20 cellular contexts compared by ENCODE assay signal in the genomic region with DNA sequence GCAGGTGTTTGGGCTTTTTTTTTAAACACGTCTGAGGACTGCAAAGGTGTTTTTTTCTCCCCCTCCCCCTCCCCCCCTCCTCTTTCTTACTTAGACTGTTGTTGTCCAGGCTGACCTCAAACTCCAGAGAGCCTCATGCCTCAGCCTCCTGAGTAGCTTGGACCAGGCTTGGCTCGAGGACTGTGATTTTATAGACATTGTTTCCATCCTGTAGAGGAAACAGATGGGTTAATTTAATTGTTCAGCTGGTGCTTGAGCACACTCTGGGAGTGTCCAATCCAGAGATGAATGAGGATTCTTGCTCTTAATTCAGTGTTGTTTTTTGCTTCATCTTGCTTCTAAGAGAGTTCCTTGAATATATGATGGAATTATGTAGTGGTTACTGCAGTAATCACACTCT. TPM values are rescaled to one million over a fixed set of nuclear protein-coding genes. Genes with fewer than 3 reads are reported as not detected.
DNase-seq lines count a peak whose midpoint lies in the region; ATAC-seq and TF ChIP-seq lines count a peak whose summit lies in the region.
"Had no signal": no experiment of that assay in that cellular context is flagged by ENCODE, and none has a peak within 500 bp of the region (broad histone marks: within the 10 kb centered on the region; RNA-seq: fewer than 3 reads in every experiment).

No MANE protein-coding gene starts in this region.

- ATAC-seq in left colon (peak; percentile 15), HG02571 (IDR thresholded peaks at IDR 0.05; ENCODE audit: unreplicated experiment) (no peak)
- ATAC-seq: HepG2, lower lobe of right lung had no signal

- no peak for TF ChIP-seq CTCF in A673 (conservative IDR thresholded peaks at IDR 0.05; ENCODE audit: low read depth, low read length)
- no peak for TF ChIP-seq CTCF in suprapubic skin (IDR thresholded peaks at IDR 0.05)

- no peak overlapping the region for H3K4me3 ChIP-seq in A673 (ENCODE audit: low read depth, low read length, poor library complexity, severe bottlenecking)
- no peak overlapping the region for H3K4me3 ChIP-seq in suprapubic skin
- H3K4me3 ChIP-seq: coronary artery, lower lobe of right lung had no signal

- no peak for TF ChIP-seq POLR2A in suprapubic skin (IDR thresholded peaks at IDR 0.05)

- no peak for TF ChIP-seq EP300 in suprapubic skin (IDR thresholded peaks at IDR 0.05)

- H3K9me3 ChIP-seq in A673 (ENCODE audit: low read depth, low read length, poor library complexity, severe bottlenecking) = no peaks in the 10 kb centered on the region
- no peaks in the 10 kb centered on the region for H3K9me3 ChIP-seq in suprapubic skin
- H3K9me3 ChIP-seq: lower lobe of right lung had no signal

- WGBS in suprapubic skin = 84% methylated on average over 2 of the region's 2 CpGs

- DNase-seq in NCI-H510A treated with DMSO at 0.1 percent for 48 hours (lab: John Stamatoyannopoulos, UW) (peak; percentile 16), NCI-H510A (lab: John Stamatoyannopoulos, UW) (no peak), A673 (ENCODE audit: low spot score) (no peak), NCI-H446 treated with DMSO at 0.1 percent for 48 hours (lab: John Stamatoyannopoulos, UW) (peak; percentile 17), left colon (no peak), H4 (ENCODE audit: low spot score) (no peak), suprapubic skin (ENCODE audit: low spot score in 2 of 2) (no peak)
- DNase-seq: activated CD8-positive, alpha-beta memory T cell treated with anti-CD3 and anti-CD28 coated beads for 24 hours; C1 segment of cervical spinal cord; DND-41; foreskin melanocyte; lower lobe of right lung; NCI-H187 treated with DMSO at 0.1 percent for 48 hours; NK-92 treated with Interleukin-12 subunit alpha and Interleukin-12 subunit beta, amount 100 ng/mL, for 24 hours; trophoblast cell; WERI-Rb-1 had no signal

- no TSS peak for BruUV-seq in A673 (replicated peaks; lab: Mats Ljungman, UMichigan)

- H3K27me3 ChIP-seq in A673 (replicated peaks; ENCODE audit: insufficient read depth, low read depth, low read length, poor library complexity) (no peaks in the 10 kb centered on the region), suprapubic skin (no peaks in the 10 kb centered on the region)

- H3K27ac ChIP-seq in A673 (ENCODE audit: low read depth, low read length, poor library complexity, severe bottlenecking) = peak overlapping the region; percentile 1
- no peak overlapping the region for H3K27ac ChIP-seq in suprapubic skin
- H3K27ac ChIP-seq: lower lobe of right lung, RWPE1, WERI-Rb-1 had no signal

- peaks cover 12% of the 10 kb centered on the region for H3K4me1 ChIP-seq in A673 (ENCODE audit: insufficient read depth, low read length, poor library complexity, severe bottlenecking)
- no peaks in the 10 kb centered on the region for H3K4me1 ChIP-seq in suprapubic skin

- H3K36me3 ChIP-seq in A673 (ENCODE audit: insufficient read depth, low read length, poor library complexity, severe bottlenecking) = no peaks in the 10 kb centered on the region
- H3K36me3 ChIP-seq in suprapubic skin = no peaks in the 10 kb centered on the region
- H3K36me3 ChIP-seq: lower lobe of right lung, WERI-Rb-1 had no signal

- POLR2A ChIA-PET in A673 (lab: Charles Lee; ENCODE audit: low non-redundant PET) = no interaction called here

- CTCF ChIA-PET in A673 (lab: Charles Lee) = interaction anchor here (0.6 kb wide), 1 partner anchor 115 kb away, joined by 4 read pairs; no protein-coding TSS in a partner anchor

- intact Hi-C loops in A673 (cut with micrococcal nuclease; ENCODE audit: unreplicated experiment) = no loop called here
- intact Hi-C loops in left colon (cut with DNase I, micrococcal nuclease) = no loop called here

RNA-seq across cellular contexts. Expression of gene RASSF3, which starts 42.1 kb away (rescaled TPM):
- total RNA-seq in A673 (2021) = 37.7 and 38.2 TPM in 2 replicates
- total RNA-seq in left colon = 100 to 1,000 TPM in 1 of 2 donors, 10 to 100 TPM in 1; 88.4 to 104 TPM
- 7.8 and 9.1 TPM in 2 replicates for total RNA-seq in H4 (2014; rRNA removed; shearing (Covaris generic))
- total RNA-seq in suprapubic skin = 10 to 100 TPM in 3 of 4 donors, 1 to 10 TPM in 1; 9.1 to 16.1 (median 11.2) TPM

Comparison
In these comparisons a context has a peak if more than half of its experiments do, and no peak if none do; other contexts are left out.
1. DNase-seq: peak in NCI-H510A treated with DMSO at 0.1 percent for 48 hours (single experiment) and NCI-H446 treated with DMSO at 0.1 percent for 48 hours (single experiment); none in NCI-H510A (single experiment), A673 (single experiment), left colon (0 of 2), H4 (single experiment) and suprapubic skin (0 of 2).